ENCODE assay signal across 8 cellular contexts in the genomic region with DNA sequence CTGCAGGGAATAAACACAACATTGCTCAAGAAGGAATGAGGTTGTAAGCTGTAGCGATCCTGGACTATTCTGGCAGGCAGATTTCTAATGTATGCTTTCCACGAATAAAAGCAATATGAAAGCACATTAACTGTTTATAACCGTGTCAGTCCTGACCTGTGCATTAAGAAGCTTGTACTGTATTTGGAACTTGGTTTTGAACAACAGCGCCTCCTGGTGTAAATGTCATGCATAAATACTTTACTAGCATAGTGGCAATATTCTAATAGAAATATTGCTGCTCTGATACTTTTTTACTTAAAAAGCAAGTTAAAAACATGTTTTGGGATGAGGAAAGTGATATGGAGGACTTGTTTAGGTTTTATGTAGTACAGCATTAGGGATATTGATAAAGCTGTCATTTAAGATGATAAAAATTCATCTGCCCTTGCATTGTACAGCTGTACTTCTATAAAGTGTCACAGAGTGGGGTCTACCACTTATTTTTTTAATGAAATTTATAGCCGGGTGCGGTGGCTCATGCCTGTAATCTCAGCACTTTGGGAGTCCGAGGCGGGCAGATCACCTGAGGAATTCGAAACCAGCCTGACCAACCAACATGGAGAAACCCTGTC.
DNase-seq lines count a peak whose midpoint lies in the region; ATAC-seq and TF ChIP-seq lines count a peak whose summit lies in the region.

No MANE protein-coding gene starts in this region.

- H3K4me3 Mint-ChIP-seq in central memory CD8-positive, alpha-beta T cell = no peak overlapping the region

- no peaks in the 10 kb centered on the region for H3K9me2 ChIP-seq in MM.1S (replicated peaks; ENCODE audit: insufficient read depth, low read length)

- H3K36me3 Mint-ChIP-seq in central memory CD8-positive, alpha-beta T cell (ENCODE audit: insufficient read depth) = peaks cover 10% of the 10 kb centered on the region

- H3K27ac Mint-ChIP-seq in central memory CD8-positive, alpha-beta T cell (ENCODE audit: low read depth) = no peak overlapping the region

- H3K4me2 ChIP-seq in MM.1S (ENCODE audit: low read depth, low read length) = no peak overlapping the region

- H3K4me1 Mint-ChIP-seq in central memory CD8-positive, alpha-beta T cell = peaks cover 7% of the 10 kb centered on the region

- H2AFZ ChIP-seq in MM.1S (ENCODE audit: low read length) = no peak overlapping the region

- ATAC-seq in Right ventricle myocardium superior (ENCODE audit: poor library complexity) (peak; percentile 74), Right ventricle myocardium inferior (no peak), left lobe of liver (peak; percentile 89), HG02938 (IDR thresholded peaks at IDR 0.05; ENCODE audit: unreplicated experiment) (no peak)
- peak; percentile 65 for ATAC-seq in central memory CD8-positive, alpha-beta T cell (replicated peaks; ENCODE audit: extremely low read depth, poor library complexity, severe bottlenecking)
- peak; percentile 52 for ATAC-seq in stimulated activated naive CD8-positive, alpha-beta T cell treated with anti-CD3 and anti-CD28 coated beads, Interleukin-15, Interleukin-2, amounts not matched to agents 100 U/mL and 50 U/mL, for 24 hours

- DNase-seq in Right ventricle myocardium superior = no peak
- DNase-seq in Right ventricle myocardium inferior (ENCODE audit: missing footprints) = no peak
- peak; percentile 71 for DNase-seq in MM.1S
- peak; percentile 77 for DNase-seq in SK-N-DZ (ENCODE audit: low spot score)
- DNase-seq in central memory CD8-positive, alpha-beta T cell (ENCODE audit: low spot score in 2 of 2) = peak in 1 of 2 donors; percentile 32
- DNase-seq in left lobe of liver (ENCODE audit: low spot score) = no peak
- peak; percentile 44 for DNase-seq in stimulated activated naive CD8-positive, alpha-beta T cell treated with anti-CD3 and anti-CD28 coated beads, Interleukin-15, Interleukin-2, amounts not matched to agents 100 U/mL and 50 U/mL, for 24 hours

- H3K9ac ChIP-seq in MM.1S (ENCODE audit: low read length) = no peak overlapping the region

- H3K4me1 ChIP-seq in MM.1S (ENCODE audit: low read length) = no peaks in the 10 kb centered on the region

- H3K79me2 ChIP-seq in MM.1S (ENCODE audit: low read length) = no peaks in the 10 kb centered on the region

- intact Hi-C loops in Right ventricle myocardium superior (cut with DNase I) (loop anchor here (5.0 kb wide), 1 partner anchor 72 kb away; a partner anchor contains a TSS), Right ventricle myocardium inferior (cut with DNase I) (loop anchor here (2.0 to 10.0 kb wide), 3 partner anchors 80 to 224 kb away; a partner anchor contains a TSS)

- H3K9me3 ChIP-seq in MM.1S (replicated peaks; ENCODE audit: insufficient read depth, low read length) = no peaks in the 10 kb centered on the region

- no peak overlapping the region for H3K4me3 ChIP-seq in MM.1S (ENCODE audit: low read length)

- no peaks in the 10 kb centered on the region for H3K9me3 Mint-ChIP-seq in central memory CD8-positive, alpha-beta T cell

- no peaks in the 10 kb centered on the region for H4K20me1 ChIP-seq in MM.1S (ENCODE audit: insufficient read depth, low read length)

- no peaks in the 10 kb centered on the region for H3K27me3 ChIP-seq in MM.1S (replicated peaks; ENCODE audit: insufficient read depth, low read length)

- H3K27ac ChIP-seq in MM.1S (ENCODE audit: low read length) = no peak overlapping the region

- no peaks in the 10 kb centered on the region for H3K27me3 Mint-ChIP-seq in central memory CD8-positive, alpha-beta T cell

- TF ChIP-seq CTCF in MM.1S (IDR thresholded peaks at IDR 0.05; ENCODE audit: low read length) = peak; percentile 81

- H3K36me3 ChIP-seq in MM.1S (replicated peaks; ENCODE audit: insufficient read depth, low read length) = no peaks in the 10 kb centered on the region

- no peaks in the 10 kb centered on the region for H3F3A ChIP-seq in MM.1S (ENCODE audit: insufficient read depth, low read length)

Comparison
In these comparisons a context has a peak if more than half of its experiments do, and no peak if none do; other contexts are left out.
1. ATAC-seq: peak in Right ventricle myocardium superior (single experiment), central memory CD8-positive, alpha-beta T cell (single experiment), left lobe of liver (single experiment) and stimulated activated naive CD8-positive, alpha-beta T cell treated with anti-CD3 and anti-CD28 coated beads, Interleukin-15, Interleukin-2, amounts not matched to agents 100 U/mL and 50 U/mL, for 24 hours (single experiment); none in Right ventricle myocardium inferior (single experiment) and HG02938 (single experiment).
2. DNase-seq: peak in MM.1S (single experiment), SK-N-DZ (single experiment) and stimulated activated naive CD8-positive, alpha-beta T cell treated with anti-CD3 and anti-CD28 coated beads, Interleukin-15, Interleukin-2, amounts not matched to agents 100 U/mL and 50 U/mL, for 24 hours (single experiment); none in Right ventricle myocardium superior (single experiment), Right ventricle myocardium inferior (single experiment) and left lobe of liver (single experiment).